Comparison of ENCODE assay signal across 1 cellular context in the genomic region with DNA sequence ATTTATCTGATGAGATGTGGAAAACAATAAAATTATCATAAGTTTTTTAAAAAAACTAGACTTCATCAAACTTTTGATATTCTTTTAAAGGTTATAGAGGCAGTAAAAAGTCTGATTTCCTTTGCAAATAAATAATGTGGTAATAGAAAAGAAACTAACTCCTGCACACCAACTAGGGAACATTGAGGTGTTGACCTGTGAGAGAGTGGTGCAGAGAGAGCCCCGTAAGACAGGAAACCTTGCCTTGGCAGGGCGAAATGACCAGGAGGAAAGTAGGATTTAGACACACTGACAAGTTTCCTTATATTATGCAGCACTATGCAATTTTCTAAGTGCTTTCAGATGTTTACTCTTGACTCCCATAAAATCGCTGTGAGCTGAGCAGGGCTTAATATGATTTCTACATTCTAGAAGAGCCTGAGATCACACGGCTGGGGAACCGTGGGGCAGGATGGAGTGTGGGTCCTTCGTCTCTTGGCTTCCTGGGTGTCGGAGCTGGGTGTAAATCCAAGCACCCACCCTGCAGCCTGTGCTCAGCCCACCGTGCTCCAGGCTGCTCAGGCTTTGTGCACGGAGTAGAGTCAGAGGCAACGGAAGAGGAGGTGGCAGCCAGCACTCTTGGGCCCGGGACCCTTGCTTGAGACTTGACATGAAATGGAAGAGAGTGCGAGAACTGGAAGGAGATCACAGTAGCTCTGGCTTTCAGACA.
TF ChIP-seq lines count a peak whose summit lies in the region.

No MANE protein-coding gene starts in this region.

TF ChIP-seq in GM23338, 12 proteins besides CTCF, POLR2A, EP300 and RAD21 (continued from another document):
- TF ChIP-seq, protein P1, sequence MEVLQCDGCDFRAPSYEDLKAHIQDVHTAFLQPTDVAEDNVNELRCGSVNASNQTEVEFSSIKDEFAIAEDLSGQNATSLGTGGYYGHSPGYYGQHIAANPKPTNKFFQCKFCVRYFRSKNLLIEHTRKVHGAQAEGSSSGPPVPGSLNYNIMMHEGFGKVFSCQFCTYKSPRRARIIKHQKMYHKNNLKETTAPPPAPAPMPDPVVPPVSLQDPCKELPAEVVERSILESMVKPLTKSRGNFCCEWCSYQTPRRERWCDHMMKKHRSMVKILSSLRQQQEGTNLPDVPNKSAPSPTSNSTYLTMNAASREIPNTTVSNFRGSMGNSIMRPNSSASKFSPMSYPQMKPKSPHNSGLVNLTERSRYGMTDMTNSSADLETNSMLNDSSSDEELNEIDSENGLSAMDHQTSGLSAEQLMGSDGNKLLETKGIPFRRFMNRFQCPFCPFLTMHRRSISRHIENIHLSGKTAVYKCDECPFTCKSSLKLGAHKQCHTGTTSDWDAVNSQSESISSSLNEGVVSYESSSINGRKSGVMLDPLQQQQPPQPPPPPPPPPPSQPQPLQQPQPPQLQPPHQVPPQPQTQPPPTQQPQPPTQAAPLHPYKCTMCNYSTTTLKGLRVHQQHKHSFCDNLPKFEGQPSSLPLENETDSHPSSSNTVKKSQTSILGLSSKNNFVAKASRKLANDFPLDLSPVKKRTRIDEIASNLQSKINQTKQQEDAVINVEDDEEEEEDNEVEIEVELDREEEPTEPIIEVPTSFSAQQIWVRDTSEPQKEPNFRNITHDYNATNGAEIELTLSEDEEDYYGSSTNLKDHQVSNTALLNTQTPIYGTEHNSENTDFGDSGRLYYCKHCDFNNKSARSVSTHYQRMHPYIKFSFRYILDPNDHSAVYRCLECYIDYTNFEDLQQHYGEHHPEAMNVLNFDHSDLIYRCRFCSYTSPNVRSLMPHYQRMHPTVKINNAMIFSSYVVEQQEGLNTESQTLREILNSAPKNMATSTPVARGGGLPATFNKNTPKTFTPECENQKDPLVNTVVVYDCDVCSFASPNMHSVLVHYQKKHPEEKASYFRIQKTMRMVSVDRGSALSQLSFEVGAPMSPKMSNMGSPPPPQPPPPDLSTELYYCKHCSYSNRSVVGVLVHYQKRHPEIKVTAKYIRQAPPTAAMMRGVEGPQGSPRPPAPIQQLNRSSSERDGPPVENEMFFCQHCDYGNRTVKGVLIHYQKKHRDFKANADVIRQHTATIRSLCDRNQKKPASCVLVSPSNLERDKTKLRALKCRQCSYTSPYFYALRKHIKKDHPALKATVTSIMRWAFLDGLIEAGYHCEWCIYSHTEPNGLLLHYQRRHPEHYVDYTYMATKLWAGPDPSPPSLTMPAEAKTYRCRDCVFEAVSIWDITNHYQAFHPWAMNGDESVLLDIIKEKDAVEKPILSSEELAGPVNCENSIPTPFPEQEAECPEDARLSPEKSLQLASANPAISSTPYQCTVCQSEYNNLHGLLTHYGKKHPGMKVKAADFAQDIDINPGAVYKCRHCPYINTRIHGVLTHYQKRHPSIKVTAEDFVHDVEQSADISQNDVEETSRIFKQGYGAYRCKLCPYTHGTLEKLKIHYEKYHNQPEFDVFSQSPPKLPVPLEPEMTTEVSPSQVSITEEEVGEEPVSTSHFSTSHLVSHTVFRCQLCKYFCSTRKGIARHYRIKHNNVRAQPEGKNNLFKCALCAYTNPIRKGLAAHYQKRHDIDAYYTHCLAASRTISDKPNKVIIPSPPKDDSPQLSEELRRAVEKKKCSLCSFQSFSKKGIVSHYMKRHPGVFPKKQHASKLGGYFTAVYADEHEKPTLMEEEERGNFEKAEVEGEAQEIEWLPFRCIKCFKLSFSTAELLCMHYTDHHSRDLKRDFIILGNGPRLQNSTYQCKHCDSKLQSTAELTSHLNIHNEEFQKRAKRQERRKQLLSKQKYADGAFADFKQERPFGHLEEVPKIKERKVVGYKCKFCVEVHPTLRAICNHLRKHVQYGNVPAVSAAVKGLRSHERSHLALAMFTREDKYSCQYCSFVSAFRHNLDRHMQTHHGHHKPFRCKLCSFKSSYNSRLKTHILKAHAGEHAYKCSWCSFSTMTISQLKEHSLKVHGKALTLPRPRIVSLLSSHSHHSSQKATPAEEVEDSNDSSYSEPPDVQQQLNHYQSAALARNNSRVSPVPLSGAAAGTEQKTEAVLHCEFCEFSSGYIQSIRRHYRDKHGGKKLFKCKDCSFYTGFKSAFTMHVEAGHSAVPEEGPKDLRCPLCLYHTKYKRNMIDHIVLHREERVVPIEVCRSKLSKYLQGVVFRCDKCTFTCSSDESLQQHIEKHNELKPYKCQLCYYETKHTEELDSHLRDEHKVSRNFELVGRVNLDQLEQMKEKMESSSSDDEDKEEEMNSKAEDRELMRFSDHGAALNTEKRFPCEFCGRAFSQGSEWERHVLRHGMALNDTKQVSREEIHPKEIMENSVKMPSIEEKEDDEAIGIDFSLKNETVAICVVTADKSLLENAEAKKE (CRISPR knock-in tag; IDR thresholded peaks at IDR 0.05) = no peak
- TF ChIP-seq EZH2phosphoT487 (IDR thresholded peaks at IDR 0.05; ENCODE audit: unreplicated experiment) (no peak), REST (IDR thresholded peaks at IDR 0.05; ENCODE audit: unreplicated experiment) (no peak), CREB1 (CRISPR knock-in tag; IDR thresholded peaks at IDR 0.05; ENCODE audit: low read depth) (no peak), ZNF331 (CRISPR knock-in tag; IDR thresholded peaks at IDR 0.05; ENCODE audit: low read depth) (no peak), NANOG (IDR thresholded peaks at IDR 0.05; ENCODE audit: borderline replicate concordance) (no peak), JUNB (IDR thresholded peaks at IDR 0.05; ENCODE audit: unreplicated experiment) (no peak), EZH2 (IDR thresholded peaks at IDR 0.05; ENCODE audit: low read depth, unreplicated experiment) (no peak), ZNF114 (CRISPR knock-in tag; IDR thresholded peaks at IDR 0.05) (no peak), STAT1 (IDR thresholded peaks at IDR 0.05; ENCODE audit: unreplicated experiment) (no peak)
- TF ChIP-seq, protein P2, sequence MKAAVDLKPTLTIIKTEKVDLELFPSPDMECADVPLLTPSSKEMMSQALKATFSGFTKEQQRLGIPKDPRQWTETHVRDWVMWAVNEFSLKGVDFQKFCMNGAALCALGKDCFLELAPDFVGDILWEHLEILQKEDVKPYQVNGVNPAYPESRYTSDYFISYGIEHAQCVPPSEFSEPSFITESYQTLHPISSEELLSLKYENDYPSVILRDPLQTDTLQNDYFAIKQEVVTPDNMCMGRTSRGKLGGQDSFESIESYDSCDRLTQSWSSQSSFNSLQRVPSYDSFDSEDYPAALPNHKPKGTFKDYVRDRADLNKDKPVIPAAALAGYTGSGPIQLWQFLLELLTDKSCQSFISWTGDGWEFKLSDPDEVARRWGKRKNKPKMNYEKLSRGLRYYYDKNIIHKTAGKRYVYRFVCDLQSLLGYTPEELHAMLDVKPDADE (IDR thresholded peaks at IDR 0.05) = no peak
